16 cellular contexts compared by ENCODE assay signal in genomic region chr20:10661261-10661660, GRCh38. TPM values are rescaled to one million over a fixed set of nuclear protein-coding genes. Genes with fewer than 3 reads are reported as not detected.
DNase-seq lines count a peak whose midpoint lies in the region; ATAC-seq, FAIRE-seq and TF ChIP-seq lines count a peak whose summit lies in the region.
"Had no signal": no experiment of that assay in that cellular context is flagged by ENCODE, and none has a peak within 500 bp of the region (broad histone marks: within the 10 kb centered on the region; RNA-seq: fewer than 3 reads in every experiment).

No MANE protein-coding gene starts in this region.

- H3K4me2 ChIP-seq in GM23338 = 0 out of 2 replicates have a peak overlapping the region, but pooled peaks have one; percentile 5
- no peak overlapping the region for H3K4me2 ChIP-seq in HepG2 (ENCODE audit: low read depth, low read length)

- no peak for FAIRE-seq in HepG2 (lab: Jason Lieb, UNC)
- FAIRE-seq: GM12891 had no signal

- TF ChIP-seq CTCF in GM23338 (conservative IDR thresholded peaks at IDR 0.05; ENCODE audit: low read depth in 2 of 2) (no peak), brain microvascular endothelial cell (IDR thresholded peaks at IDR 0.05; ENCODE audit: low read depth, low read length, missing control alignments) (no peak), HepG2 (CRISPR knock-in tag; IDR thresholded peaks at IDR 0.05) (no peak), glutamatergic neuron (IDR thresholded peaks at IDR 0.05; ENCODE audit: partially characterized antibody, unreplicated experiment) (no peak)

- H3K79me2 ChIP-seq in GM23338 (replicated peaks; ENCODE audit: insufficient read depth) (peaks cover 84% of the 10 kb centered on the region), HepG2 (ENCODE audit: insufficient read depth, low read length) (peaks cover 88% of the 10 kb centered on the region)

- POLR2A ChIA-PET in HepG2 (lab: Yijun Ruan, JAX) = interaction anchor here (2.7 kb wide), 1 partner anchor 12 kb away, joined by 39 read pairs; the partner anchor contains the start of gene JAG1

- H3K4me3 ChIP-seq in GM23338 (no peak overlapping the region), brain microvascular endothelial cell (ENCODE audit: low read depth, low read length) (no peak overlapping the region), HepG2 (replicated peaks in 1 of 3; ENCODE audit: insufficient read depth in 1 of 3, low read depth in 2 of 3, low read length in 3 of 3) (no peak overlapping the region), skeletal muscle tissue (ENCODE audit: low read length in 3 of 3) (no peak overlapping the region)
- H3K4me3 ChIP-seq: lung, Peyer's patch had no signal

- H3K9me2 ChIP-seq in GM23338 (ENCODE audit: insufficient read depth) = no peaks in the 10 kb centered on the region

- peak in 1 of 2 experiments; percentile 6; a peak in 1 of 4 replicates for TF ChIP-seq POLR2A in HepG2 (IDR thresholded peaks at IDR 0.05; ENCODE audit: insufficient read depth in 1 of 2, low read depth in 2 of 2, low read length in 2 of 2)

- CTCF ChIA-PET in HepG2 (lab: Yijun Ruan, JAX; ENCODE audit: low intra/inter-chr PET ratio, low total read pairs) = no interaction called here

- H4K20me1 ChIP-seq in GM23338 (replicated peaks; ENCODE audit: insufficient read depth) = peaks cover 3% of the 10 kb centered on the region; the same call in 1 of the 2 replicates
- H4K20me1 ChIP-seq in HepG2 (ENCODE audit: insufficient read depth, low read length) = peaks cover 40% of the 10 kb centered on the region

- no peaks in the 10 kb centered on the region for H3K9me3 Mint-ChIP-seq in GM23338
- H3K9me3 Mint-ChIP-seq in glutamatergic neuron (ENCODE audit: unreplicated experiment) = peaks cover 2% of the 10 kb centered on the region

- DNase-seq in GM23338 (ENCODE audit: low spot score) (no peak), brain microvascular endothelial cell (no peak), HepG2 (ENCODE audit: low spot score) (no peak), AG20443 (ENCODE audit: low spot score) (no peak), HuH-7 (ENCODE audit: low spot score) (no peak), glutamatergic neuron (no peak)
- DNase-seq: activated naive CD4-positive, alpha-beta T cell treated with Interleukin-2 at 50 U/mL for 16 hours; effector CD4-positive, alpha-beta T cell; NCI-H1048; NCI-H82; Peyer's patch; T-helper 1 cell had no signal

- H3K4me1 ChIP-seq in GM23338 (ENCODE audit: insufficient read depth) = peaks cover 68% of the 10 kb centered on the region
- H3K4me1 ChIP-seq in HepG2 (ENCODE audit: insufficient read depth, low read length) = peaks cover 76% of the 10 kb centered on the region
- H3K4me1 ChIP-seq in skeletal muscle tissue (ENCODE audit: control insufficient read depth in 3 of 3, insufficient read depth in 3 of 3, low read length in 3 of 3) = peaks cover 54 to 62% (median 54%) of the 10 kb centered on the region in 3 donors

- H3K27me3 Mint-ChIP-seq in GM23338 (ENCODE audit: insufficient read depth, low read depth, poor library complexity) = peaks cover 9% of the 10 kb centered on the region
- peaks cover 2% of the 10 kb centered on the region for H3K27me3 Mint-ChIP-seq in glutamatergic neuron (ENCODE audit: unreplicated experiment)

- no peak for TF ChIP-seq EP300 in HepG2 (IDR thresholded peaks at IDR 0.05; ENCODE audit: low read depth in 2 of 2, low read length in 2 of 2)
- no peak for TF ChIP-seq EP300 in HepG2 (CRISPR knock-in tag; IDR thresholded peaks at IDR 0.05; ENCODE audit: borderline replicate concordance)

- H3K4me3 Mint-ChIP-seq in GM23338 (no peak overlapping the region), glutamatergic neuron (ENCODE audit: unreplicated experiment) (no peak overlapping the region)

- no peak for TF ChIP-seq RAD21 in HepG2 (CRISPR knock-in tag; IDR thresholded peaks at IDR 0.05)

- intact Hi-C loops in HepG2 (cut with micrococcal nuclease; ENCODE audit: unreplicated experiment) = loop anchor here (10.0 kb wide), 1 partner anchor 196 kb away; no protein-coding TSS in a partner anchor

- no TSS peak for BruUV-seq in HepG2 (replicated peaks; lab: Mats Ljungman, UMichigan)

- H3K36me3 ChIP-seq in GM23338 (ENCODE audit: insufficient read depth) (peaks cover 7% of the 10 kb centered on the region; the same call in 1 of the 2 replicates), brain microvascular endothelial cell (replicated peaks) (peaks cover 76% of the 10 kb centered on the region), HepG2 (replicated peaks in 1 of 2; ENCODE audit: control insufficient read depth in 1 of 2, insufficient read depth in 2 of 2, low read length in 2 of 2) (peaks cover 60 to 86% of the 10 kb centered on the region in 2 experiments), skeletal muscle tissue (ENCODE audit: control insufficient read depth in 3 of 3, insufficient read depth in 3 of 3, low read length in 3 of 3) (peaks cover 15 to 41% (median 28%) of the 10 kb centered on the region in 3 donors)

- H3K9ac ChIP-seq in HepG2 (ENCODE audit: insufficient read depth, low read depth, low read length) (no peak overlapping the region), skeletal muscle tissue (ENCODE audit: low read depth in 1 of 3, low read length in 3 of 3) (peak overlapping the region in 1 of 3 donors; percentile 55)

- WGBS in HepG2 (ENCODE audit: low lambda C conversion rate) = 89% methylated on average over 4 of the region's 4 CpGs

- in situ Hi-C loops in brain microvascular endothelial cell (cut with HindIII; ENCODE audit: low pct_ligation_motif_present, low sequenced_read_pairs) (no loop called here), HepG2 (cut with HindIII; ENCODE audit: extremely low pct_ligation_motif_present, low pct_unique_long_range_greater_than_20kb) (loop anchor here (5.0 kb wide), 1 partner anchor 109 kb away; no protein-coding TSS in a partner anchor)

- peaks cover 82% of the 10 kb centered on the region for H3K4me1 Mint-ChIP-seq in GM23338
- peaks cover 18% of the 10 kb centered on the region for H3K4me1 Mint-ChIP-seq in glutamatergic neuron (ENCODE audit: low read depth, unreplicated experiment)

- H3K9me3 ChIP-seq in HepG2 (ENCODE audit: low read length) (no peaks in the 10 kb centered on the region), skeletal muscle tissue (ENCODE audit: control insufficient read depth in 3 of 3, low read length in 3 of 3) (no peaks in the 10 kb centered on the region)
- H3K9me3 ChIP-seq: Peyer's patch had no signal

- H3K27ac ChIP-seq in GM23338 (ENCODE audit: low read depth) = peak overlapping the region; percentile 41
- peak overlapping the region; percentile 8 for H3K27ac ChIP-seq in brain microvascular endothelial cell
- H3K27ac ChIP-seq in HepG2 (ENCODE audit: extremely low read length, insufficient read depth, low read length) = no peak overlapping the region
- H3K27ac ChIP-seq in skeletal muscle tissue (ENCODE audit: low read depth, low read length) = peak overlapping the region; percentile 73

- no peaks in the 10 kb centered on the region for H3F3A ChIP-seq in GM23338 (replicated peaks; ENCODE audit: low read depth)

- H3K27me3 ChIP-seq in GM23338 (ENCODE audit: insufficient read depth) (no peaks in the 10 kb centered on the region), brain microvascular endothelial cell (replicated peaks) (no peaks in the 10 kb centered on the region), HepG2 (ENCODE audit: control insufficient read depth in 1 of 2, insufficient read depth in 2 of 2, low read length in 2 of 2) (no peaks in the 10 kb centered on the region), skeletal muscle tissue (ENCODE audit: control insufficient read depth in 3 of 3, insufficient read depth in 3 of 3, low read length in 3 of 3) (no peaks in the 10 kb centered on the region)
- H3K27me3 ChIP-seq: Peyer's patch had no signal

- H2AFZ ChIP-seq in GM23338 = no peak overlapping the region
- no peak overlapping the region for H2AFZ ChIP-seq in HepG2 (ENCODE audit: low read length)

- H3K27ac Mint-ChIP-seq in GM23338 = no peak overlapping the region
- no peak overlapping the region for H3K27ac Mint-ChIP-seq in glutamatergic neuron (ENCODE audit: unreplicated experiment)

- no peak for ATAC-seq in GM23338
- ATAC-seq in HepG2 = no peak
- ATAC-seq in GM18498 (IDR thresholded peaks at IDR 0.05; ENCODE audit: unreplicated experiment) = no peak

- H3K36me3 Mint-ChIP-seq in GM23338 (ENCODE audit: low read depth) (peaks cover 88% of the 10 kb centered on the region), glutamatergic neuron (ENCODE audit: unreplicated experiment) (peaks cover 7% of the 10 kb centered on the region)

TF ChIP-seq in GM23338, 12 proteins besides CTCF, POLR2A, EP300 and RAD21 (continues in another document):
- no peak for TF ChIP-seq POLR2AphosphoS5 (IDR thresholded peaks at IDR 0.05; ENCODE audit: low read depth)
- no peak for TF ChIP-seq ZNF114 (CRISPR knock-in tag; IDR thresholded peaks at IDR 0.05)

TF ChIP-seq in HepG2, 621 proteins besides CTCF, POLR2A, EP300 and RAD21 (continues in another document):
- no peak for TF ChIP-seq ZNF484 (CRISPR knock-in tag; IDR thresholded peaks at IDR 0.05; ENCODE audit: borderline replicate concordance, low read depth)

RNA-seq across cellular contexts. Expression of gene JAG1, which starts 12.5 kb away (rescaled TPM):
- 42.0 and 46.5 TPM in 2 replicates for total RNA-seq in GM23338 (2014; rRNA removed; shearing (Covaris generic))
- 7.1 and 9.7 TPM in 2 replicates for polyA plus RNA-seq in GM23338 (2016; fragmentation: Nextera tagmentation; extraction: Ambion mirVana)
- 18.1 and 56.3 TPM in 2 replicates for total RNA-seq in HepG2 (2016; rRNA removed; fragmentation: Illumina TruSeq; extraction: Trizol)
- 30.6 and 34.3 TPM in 2 replicates for total RNA-seq in HepG2 (2016; cell fraction: cytosol; rRNA removed; fragmentation: Illumina TruSeq; extraction: Trizol; ENCODE audit: low read depth)
- 15.5 and 55.3 TPM in 2 replicates for total RNA-seq in HepG2 (2016; cell fraction: insoluble cytoplasmic fraction; rRNA removed; fragmentation: Illumina TruSeq; extraction: Trizol)
- 13.4 and 15.1 TPM in 2 replicates for total RNA-seq in HepG2 (2016; cell fraction: membrane; rRNA removed; fragmentation: Illumina TruSeq; extraction: Trizol)
- 102 and 121 TPM in 2 replicates for total RNA-seq in HepG2 (2016; cell fraction: nucleus; rRNA removed; fragmentation: Illumina TruSeq; extraction: Trizol)
- polyA plus RNA-seq in HepG2 (2011; rRNA removed) = 43.0 and 47.1 TPM in 2 replicates
- polyA plus RNA-seq in HepG2 (2011; cell fraction: cytosol; rRNA removed) = 33.0 and 33.7 TPM in 2 replicates
- polyA plus RNA-seq in HepG2 (2011; cell fraction: nucleus; rRNA removed) = 120 and 155 TPM in 2 replicates
- 35.8 and 54.0 TPM in 2 replicates for polyA plus RNA-seq in HepG2 (2012)
- polyA plus RNA-seq in HepG2 (2016; cell fraction: cytosol; fragmentation: Illumina TruSeq; extraction: Trizol; ENCODE audit: low read depth) = 0.86 and 1.3 TPM in 2 replicates
- polyA plus RNA-seq in HepG2 (2016; cell fraction: insoluble cytoplasmic fraction; fragmentation: Illumina TruSeq; extraction: Trizol; ENCODE audit: low read depth) = 9.4 and 10.2 TPM in 2 replicates
- 2.2 and 3.0 TPM in 2 replicates for polyA plus RNA-seq in HepG2 (2016; cell fraction: membrane; fragmentation: Illumina TruSeq; extraction: Trizol; ENCODE audit: low read depth)
- polyA plus RNA-seq in HepG2 (2016; cell fraction: nucleus; fragmentation: Illumina TruSeq; extraction: Trizol; ENCODE audit: insufficient read depth, low read depth) = 112 and 122 TPM in 2 replicates
- 8.0 and 192 TPM in 2 replicates for polyA minus RNA-seq in HepG2 (2011; rRNA and poly(A)+ RNA removed; ENCODE audit: low replicate concordance)
- 103 and 108 TPM in 2 replicates for polyA minus RNA-seq in HepG2 (2011; cell fraction: cytosol; rRNA and poly(A)+ RNA removed)
- polyA minus RNA-seq in HepG2 (2011; cell fraction: nucleus; rRNA and poly(A)+ RNA removed) = 248 and 302 TPM in 2 replicates
- total RNA-seq in skeletal muscle tissue = 60.5 TPM
- total RNA-seq in glutamatergic neuron (ENCODE audit: unreplicated experiment) = 11.4 TPM
